ENCODE assay signal across 1 cellular context in the genomic region with DNA sequence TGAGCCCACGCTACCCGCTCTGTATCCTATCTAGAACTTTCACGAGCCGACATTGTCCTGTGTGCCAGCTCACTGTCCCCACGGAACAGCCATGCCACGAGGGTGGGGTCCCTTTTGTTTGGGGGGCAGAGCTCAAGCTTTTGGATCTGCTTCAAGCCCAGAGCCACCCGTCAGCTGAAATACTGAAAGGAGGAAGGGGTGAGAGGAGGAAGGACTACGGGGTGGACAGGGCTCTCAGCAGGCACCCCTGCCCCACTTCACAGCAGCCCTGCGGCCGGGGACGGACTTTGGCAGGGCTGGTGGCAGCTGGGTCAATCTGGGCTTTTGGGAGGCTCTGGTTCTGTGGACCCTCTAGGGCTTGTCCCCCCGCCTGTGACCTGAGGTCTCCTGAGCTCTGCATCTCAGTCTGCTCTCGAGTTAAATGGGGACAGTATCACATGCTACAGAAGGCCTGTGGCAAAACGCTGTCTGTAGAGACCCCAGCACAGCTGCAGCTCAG.
TF ChIP-seq lines count a peak whose summit lies in the region.

No MANE protein-coding gene starts in this region.

TF ChIP-seq in IMR-90, 13 proteins besides CTCF, POLR2A, EP300 and RAD21 (continued from another document):
- TF ChIP-seq ELK1 (IDR thresholded peaks at IDR 0.05; ENCODE audit: borderline replicate concordance, low read depth, low read length) (no peak), BHLHE40 (IDR thresholded peaks at IDR 0.05; ENCODE audit: low read depth, low read length) (no peak), FOS (IDR thresholded peaks at IDR 0.05; ENCODE audit: low read depth, low read length) (no peak), RCOR1 (IDR thresholded peaks at IDR 0.05; ENCODE audit: insufficient replicate concordance, low read length) (no peak), NFE2L2 (IDR thresholded peaks at IDR 0.05; ENCODE audit: low read depth, low read length) (no peak), RFX5 (IDR thresholded peaks at IDR 0.05; ENCODE audit: low read depth, low read length) (no peak), USF2 (IDR thresholded peaks at IDR 0.05; ENCODE audit: low read depth, low read length) (no peak), CEBPB (IDR thresholded peaks at IDR 0.05; ENCODE audit: low read depth, low read length) (no peak), MAZ (IDR thresholded peaks at IDR 0.05; ENCODE audit: borderline replicate concordance, low read depth, low read length) (no peak), CHD1 (IDR thresholded peaks at IDR 0.05; ENCODE audit: low read depth, low read length) (no peak), MXI1 (IDR thresholded peaks at IDR 0.05; ENCODE audit: borderline replicate concordance, low read depth, low read length) (no peak)
TF ChIP-seq in IMR-90: peak in this region for 0.
